Comparison of ENCODE assay signal across 7 cellular contexts in genomic region chr7:106153891-106154449, GRCh38. TPM values are rescaled to one million over a fixed set of nuclear protein-coding genes. Genes with fewer than 3 reads are reported as not detected.
DNase-seq lines count a peak whose midpoint lies in the region; ATAC-seq, FAIRE-seq and TF ChIP-seq lines count a peak whose summit lies in the region.

No MANE protein-coding gene starts in this region.

- TF ChIP-seq POLR2A in GM12891 (IDR thresholded peaks at IDR 0.05; ENCODE audit: low read depth, low read length): no peak

- peak overlapping the region; percentile 39; the same call in 1 of the 2 replicates for H3K27ac ChIP-seq in WERI-Rb-1

- DNase-seq in GM12891 (ENCODE audit: insufficient read length, low spot score) (peak; percentile 42), NCI-H2107 treated with DMSO at 0.1 percent for 48 hours (lab: John Stamatoyannopoulos, UW; ENCODE audit: unreplicated experiment) (peak; percentile 84), WERI-Rb-1 (peak; percentile 83), MCF 10A (ENCODE audit: unreplicated experiment) (peak; percentile 86), iris pigment epithelial cell (ENCODE audit: low read depth) (peak; percentile 78)
- peak; percentile 82 for DNase-seq in stimulated activated CD4-positive, alpha-beta T cell treated with anti-CD3 and anti-CD28 coated beads, Interleukin-15, amount 100 ng/mL, for 24 hours

- H3K27ac Mint-ChIP-seq in MCF 10A (ENCODE audit: low read depth, unreplicated experiment): no peak overlapping the region

- no peaks in the 10 kb centered on the region for H3K4me1 Mint-ChIP-seq in MCF 10A (ENCODE audit: insufficient read depth, unreplicated experiment)

- no peaks in the 10 kb centered on the region for H3K27me3 ChIP-seq in WERI-Rb-1 (ENCODE audit: insufficient read depth, low read depth, severe bottlenecking)

- no peaks in the 10 kb centered on the region for H3K36me3 ChIP-seq in WERI-Rb-1

- no peaks in the 10 kb centered on the region for H3K9me3 Mint-ChIP-seq in MCF 10A (ENCODE audit: unreplicated experiment)

- CTCF ChIA-PET in MCF 10A (lab: Yijun Ruan, JAX): interaction anchor here (0.6 to 7.4 kb wide), 49 partner anchors 8 to 1199 kb away, joined by 3 to 187 read pairs (median 5); partner anchors contain the start of gene SYPL1

- H3K4me3 ChIP-seq in WERI-Rb-1 (ENCODE audit: low read depth, low read length): no peak overlapping the region

- no peaks in the 10 kb centered on the region for H3K9me3 ChIP-seq in WERI-Rb-1 (ENCODE audit: severe bottlenecking)

- FAIRE-seq in GM12891 (lab: Jason Lieb, UNC): peak; percentile 89

- peak; percentile 78 for ATAC-seq in HG02885 (IDR thresholded peaks at IDR 0.05; ENCODE audit: poor library complexity, unreplicated experiment)

- no TSS peak for BruUV-seq in MCF 10A (replicated peaks; lab: Mats Ljungman, UMichigan)

- intact Hi-C loops in MCF 10A (cut with micrococcal nuclease): loop anchor here (1.0 to 5.0 kb wide), 5 partner anchors 43 to 502 kb away; partner anchors contain the start of gene ATXN7L1

- POLR2A ChIA-PET in MCF 10A (lab: Yijun Ruan, JAX): interaction anchor here (1.1 to 7.3 kb wide), 10 partner anchors 9 to 104 kb away, joined by 3 to 45 read pairs (median 5); partner anchors contain the start of gene SYPL1

- H3K36me3 Mint-ChIP-seq in MCF 10A (ENCODE audit: insufficient read depth, unreplicated experiment): no peaks in the 10 kb centered on the region

- H3K27me3 Mint-ChIP-seq in MCF 10A (ENCODE audit: insufficient read depth, unreplicated experiment): peaks cover 18% of the 10 kb centered on the region

- TF ChIP-seq CTCF in WERI-Rb-1 (IDR thresholded peaks at IDR 0.05; ENCODE audit: low read depth, low read length) (peak; percentile 93), MCF 10A (IDR thresholded peaks at IDR 0.05; ENCODE audit: unreplicated experiment) (peak; percentile 92)

- no peak overlapping the region for H3K4me3 Mint-ChIP-seq in MCF 10A (ENCODE audit: unreplicated experiment)

TF ChIP-seq in GM12891, 5 proteins besides CTCF, POLR2A, EP300 and RAD21:
- TF ChIP-seq TAF1 (IDR thresholded peaks at IDR 0.05; ENCODE audit: low read depth, low read length) (no peak), POU2F2 (IDR thresholded peaks at IDR 0.05; ENCODE audit: low read depth, low read length) (no peak), SPI1 (IDR thresholded peaks at IDR 0.05; ENCODE audit: low read depth, low read length) (no peak), PAX5 (IDR thresholded peaks at IDR 0.05; ENCODE audit: insufficient read depth, low read length, severe bottlenecking) (no peak), POLR2AphosphoS5 (IDR thresholded peaks at IDR 0.05; ENCODE audit: low read depth, low read length) (no peak)

RNA-seq across cellular contexts. Expression of gene SYPL1, which starts 41.9 kb away (rescaled TPM):
- 29.5 TPM for polyA plus RNA-seq in GM12891 (2012; ENCODE audit: low read depth, missing spikeins)
- total RNA-seq in MCF 10A (2022): 77.6 and 92.1 TPM in 2 replicates
